In the genomic region with DNA sequence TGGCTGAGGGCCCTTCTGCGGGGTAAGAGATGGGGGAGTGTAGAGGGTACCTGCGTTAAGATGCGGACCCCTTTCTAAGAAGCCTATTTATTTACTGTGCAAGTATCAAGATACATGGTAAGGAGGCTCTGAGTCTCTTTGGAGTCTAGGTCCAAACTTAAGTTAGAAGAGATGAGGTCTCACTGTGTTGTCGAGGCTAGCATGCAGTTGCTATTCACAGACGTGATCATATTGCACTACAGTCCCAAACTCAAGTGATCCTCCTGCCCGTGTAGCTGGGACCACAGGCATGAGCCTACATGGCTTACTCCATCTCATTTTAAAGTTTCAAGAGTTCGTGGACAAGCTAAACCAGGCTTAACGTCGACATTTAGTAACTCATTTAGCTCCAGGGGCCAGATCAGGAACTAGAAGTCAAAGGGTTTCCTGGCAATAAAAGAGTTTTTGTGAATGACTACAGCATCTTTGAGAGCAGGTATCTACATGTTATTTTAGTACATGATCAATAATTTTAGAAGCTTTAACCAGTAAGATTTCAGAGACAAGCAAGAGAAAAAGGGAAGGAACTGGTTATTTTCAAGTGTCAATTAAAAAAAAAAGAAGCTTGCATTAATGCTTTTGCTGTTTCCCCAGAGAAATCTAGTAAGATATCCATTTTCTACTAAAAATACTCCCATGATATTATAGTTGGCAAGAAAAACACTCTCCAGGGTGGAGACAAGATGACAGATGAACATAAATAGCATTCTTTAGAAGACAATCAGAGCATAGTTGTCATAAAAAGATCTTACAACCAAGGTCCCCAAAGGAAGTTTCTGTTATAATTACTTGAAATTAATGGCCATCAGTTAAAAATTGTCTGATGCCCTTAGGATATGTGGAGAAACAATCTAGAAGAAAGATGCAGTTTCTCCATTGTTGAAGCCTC, we compare ENCODE assay signal across 1 cellular context.
TF ChIP-seq lines count a peak whose summit lies in the region.

No MANE protein-coding gene starts in this region.

TF ChIP-seq in HepG2, 621 proteins besides CTCF, POLR2A, EP300 and RAD21 (continued from another document):
- no peak for TF ChIP-seq MBD4 (IDR thresholded peaks at IDR 0.05; ENCODE audit: borderline replicate concordance, low read length)
- TF ChIP-seq ZNF44 (CRISPR knock-in tag; IDR thresholded peaks at IDR 0.05): no peak
- TF ChIP-seq, protein P1, sequence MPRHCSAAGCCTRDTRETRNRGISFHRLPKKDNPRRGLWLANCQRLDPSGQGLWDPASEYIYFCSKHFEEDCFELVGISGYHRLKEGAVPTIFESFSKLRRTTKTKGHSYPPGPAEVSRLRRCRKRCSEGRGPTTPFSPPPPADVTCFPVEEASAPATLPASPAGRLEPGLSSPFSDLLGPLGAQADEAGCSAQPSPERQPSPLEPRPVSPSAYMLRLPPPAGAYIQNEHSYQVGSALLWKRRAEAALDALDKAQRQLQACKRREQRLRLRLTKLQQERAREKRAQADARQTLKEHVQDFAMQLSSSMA (CRISPR knock-in tag; IDR thresholded peaks at IDR 0.05): no peak
- TF ChIP-seq REXO4 (CRISPR knock-in tag; IDR thresholded peaks at IDR 0.05; ENCODE audit: borderline replicate concordance): no peak
- no peak for TF ChIP-seq RARA (CRISPR knock-in tag; IDR thresholded peaks at IDR 0.05)
- no peak for TF ChIP-seq ZNF563 (CRISPR knock-in tag; IDR thresholded peaks at IDR 0.05)
- TF ChIP-seq ZNF12 (CRISPR knock-in tag; IDR thresholded peaks at IDR 0.05): no peak
- TF ChIP-seq, protein P2, sequence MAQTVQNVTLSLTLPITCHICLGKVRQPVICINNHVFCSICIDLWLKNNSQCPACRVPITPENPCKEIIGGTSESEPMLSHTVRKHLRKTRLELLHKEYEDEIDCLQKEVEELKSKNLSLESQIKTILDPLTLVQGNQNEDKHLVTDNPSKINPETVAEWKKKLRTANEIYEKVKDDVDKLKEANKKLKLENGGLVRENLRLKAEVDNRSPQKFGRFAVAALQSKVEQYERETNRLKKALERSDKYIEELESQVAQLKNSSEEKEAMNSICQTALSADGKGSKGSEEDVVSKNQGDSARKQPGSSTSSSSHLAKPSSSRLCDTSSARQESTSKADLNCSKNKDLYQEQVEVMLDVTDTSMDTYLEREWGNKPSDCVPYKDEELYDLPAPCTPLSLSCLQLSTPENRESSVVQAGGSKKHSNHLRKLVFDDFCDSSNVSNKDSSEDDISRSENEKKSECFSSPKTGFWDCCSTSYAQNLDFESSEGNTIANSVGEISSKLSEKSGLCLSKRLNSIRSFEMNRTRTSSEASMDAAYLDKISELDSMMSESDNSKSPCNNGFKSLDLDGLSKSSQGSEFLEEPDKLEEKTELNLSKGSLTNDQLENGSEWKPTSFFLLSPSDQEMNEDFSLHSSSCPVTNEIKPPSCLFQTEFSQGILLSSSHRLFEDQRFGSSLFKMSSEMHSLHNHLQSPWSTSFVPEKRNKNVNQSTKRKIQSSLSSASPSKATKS (CRISPR knock-in tag; IDR thresholded peaks at IDR 0.05): no peak
- no peak for TF ChIP-seq ZNF570 (CRISPR knock-in tag; IDR thresholded peaks at IDR 0.05; ENCODE audit: borderline replicate concordance)
- TF ChIP-seq YY1 (IDR thresholded peaks at IDR 0.05; ENCODE audit: insufficient read depth, insufficient replicate concordance, low read depth, low read length): no peak
- TF ChIP-seq ZKSCAN8 (CRISPR knock-in tag; IDR thresholded peaks at IDR 0.05; ENCODE audit: borderline replicate concordance): no peak
- TF ChIP-seq, protein P3, sequence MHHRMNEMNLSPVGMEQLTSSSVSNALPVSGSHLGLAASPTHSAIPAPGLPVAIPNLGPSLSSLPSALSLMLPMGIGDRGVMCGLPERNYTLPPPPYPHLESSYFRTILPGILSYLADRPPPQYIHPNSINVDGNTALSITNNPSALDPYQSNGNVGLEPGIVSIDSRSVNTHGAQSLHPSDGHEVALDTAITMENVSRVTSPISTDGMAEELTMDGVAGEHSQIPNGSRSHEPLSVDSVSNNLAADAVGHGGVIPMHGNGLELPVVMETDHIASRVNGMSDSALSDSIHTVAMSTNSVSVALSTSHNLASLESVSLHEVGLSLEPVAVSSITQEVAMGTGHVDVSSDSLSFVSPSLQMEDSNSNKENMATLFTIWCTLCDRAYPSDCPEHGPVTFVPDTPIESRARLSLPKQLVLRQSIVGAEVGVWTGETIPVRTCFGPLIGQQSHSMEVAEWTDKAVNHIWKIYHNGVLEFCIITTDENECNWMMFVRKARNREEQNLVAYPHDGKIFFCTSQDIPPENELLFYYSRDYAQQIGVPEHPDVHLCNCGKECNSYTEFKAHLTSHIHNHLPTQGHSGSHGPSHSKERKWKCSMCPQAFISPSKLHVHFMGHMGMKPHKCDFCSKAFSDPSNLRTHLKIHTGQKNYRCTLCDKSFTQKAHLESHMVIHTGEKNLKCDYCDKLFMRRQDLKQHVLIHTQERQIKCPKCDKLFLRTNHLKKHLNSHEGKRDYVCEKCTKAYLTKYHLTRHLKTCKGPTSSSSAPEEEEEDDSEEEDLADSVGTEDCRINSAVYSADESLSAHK (CRISPR knock-in tag; IDR thresholded peaks at IDR 0.05; ENCODE audit: borderline replicate concordance): no peak
- no peak for TF ChIP-seq ZSCAN21 (CRISPR knock-in tag; IDR thresholded peaks at IDR 0.05; ENCODE audit: borderline replicate concordance)
- no peak for TF ChIP-seq ZNF878 (CRISPR knock-in tag; IDR thresholded peaks at IDR 0.05)
- TF ChIP-seq, protein P4, sequence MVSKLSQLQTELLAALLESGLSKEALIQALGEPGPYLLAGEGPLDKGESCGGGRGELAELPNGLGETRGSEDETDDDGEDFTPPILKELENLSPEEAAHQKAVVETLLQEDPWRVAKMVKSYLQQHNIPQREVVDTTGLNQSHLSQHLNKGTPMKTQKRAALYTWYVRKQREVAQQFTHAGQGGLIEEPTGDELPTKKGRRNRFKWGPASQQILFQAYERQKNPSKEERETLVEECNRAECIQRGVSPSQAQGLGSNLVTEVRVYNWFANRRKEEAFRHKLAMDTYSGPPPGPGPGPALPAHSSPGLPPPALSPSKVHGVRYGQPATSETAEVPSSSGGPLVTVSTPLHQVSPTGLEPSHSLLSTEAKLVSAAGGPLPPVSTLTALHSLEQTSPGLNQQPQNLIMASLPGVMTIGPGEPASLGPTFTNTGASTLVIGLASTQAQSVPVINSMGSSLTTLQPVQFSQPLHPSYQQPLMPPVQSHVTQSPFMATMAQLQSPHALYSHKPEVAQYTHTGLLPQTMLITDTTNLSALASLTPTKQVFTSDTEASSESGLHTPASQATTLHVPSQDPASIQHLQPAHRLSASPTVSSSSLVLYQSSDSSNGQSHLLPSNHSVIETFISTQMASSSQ (IDR thresholded peaks at IDR 0.05; ENCODE audit: low read depth): no peak
- TF ChIP-seq, protein P4 (CRISPR knock-in tag; IDR thresholded peaks at IDR 0.05; ENCODE audit: borderline replicate concordance): no peak
- TF ChIP-seq, protein P5, sequence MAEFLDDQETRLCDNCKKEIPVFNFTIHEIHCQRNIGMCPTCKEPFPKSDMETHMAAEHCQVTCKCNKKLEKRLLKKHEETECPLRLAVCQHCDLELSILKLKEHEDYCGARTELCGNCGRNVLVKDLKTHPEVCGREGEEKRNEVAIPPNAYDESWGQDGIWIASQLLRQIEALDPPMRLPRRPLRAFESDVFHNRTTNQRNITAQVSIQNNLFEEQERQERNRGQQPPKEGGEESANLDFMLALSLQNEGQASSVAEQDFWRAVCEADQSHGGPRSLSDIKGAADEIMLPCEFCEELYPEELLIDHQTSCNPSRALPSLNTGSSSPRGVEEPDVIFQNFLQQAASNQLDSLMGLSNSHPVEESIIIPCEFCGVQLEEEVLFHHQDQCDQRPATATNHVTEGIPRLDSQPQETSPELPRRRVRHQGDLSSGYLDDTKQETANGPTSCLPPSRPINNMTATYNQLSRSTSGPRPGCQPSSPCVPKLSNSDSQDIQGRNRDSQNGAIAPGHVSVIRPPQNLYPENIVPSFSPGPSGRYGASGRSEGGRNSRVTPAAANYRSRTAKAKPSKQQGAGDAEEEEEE (CRISPR knock-in tag; IDR thresholded peaks at IDR 0.05; ENCODE audit: borderline replicate concordance): no peak
- TF ChIP-seq ZNF564 (CRISPR knock-in tag; IDR thresholded peaks at IDR 0.05): no peak
- no peak for TF ChIP-seq ZNF460 (CRISPR knock-in tag; IDR thresholded peaks at IDR 0.05; ENCODE audit: borderline replicate concordance)
- no peak for TF ChIP-seq ZNF629 (CRISPR knock-in tag; conservative IDR thresholded peaks at IDR 0.05)
